ENCODE assay signal across 13 cellular contexts in genomic region chr11:113240790-113241189, GRCh38.
"Had no signal": no experiment of that assay in that cellular context is flagged by ENCODE, and none has a peak within 500 bp of the region (broad histone marks: within the 10 kb centered on the region; RNA-seq: fewer than 3 reads in every experiment).

No MANE protein-coding gene starts in this region.

- H3K36me3 ChIP-seq: neural progenitor cell, right lobe of liver had no signal

- DNase-seq: activated CD4-positive, alpha-beta memory T cell treated with anti-CD3 and anti-CD28 coated beads for 36 hours; activated CD4-positive, alpha-beta T cell treated with anti-CD3 and anti-CD28 coated beads for 36 hours; activated CD8-positive, alpha-beta memory T cell treated with anti-CD3 and anti-CD28 coated beads, Interleukin-2, amount 10 ng/mL, durations not matched to agents 7 days and 5 days; activated naive CD4-positive, alpha-beta T cell treated with anti-CD3 and anti-CD28 coated beads for 36 hours; activated T-cell treated with anti-CD3 and anti-CD28 coated beads, Interleukin-2, amount 50 U/mL, for 1 hour; effector CD4-positive, alpha-beta T cell; kidney glomerular epithelial cell; right lobe of liver; stimulated activated CD4-positive, alpha-beta T cell treated with anti-CD3 and anti-CD28 coated beads, Interleukin-12 subunit alpha, Interleukin-12 subunit beta, amount 100 ng/mL, for 4 hours; stimulated activated CD4-positive, alpha-beta T cell treated with anti-CD3 and anti-CD28 coated beads, Interleukin-2, amount 100 ng/mL, for 24 hours; stomach; WERI-Rb-1 had no signal

- H3K9ac ChIP-seq: neural progenitor cell had no signal

- H3K27me3 ChIP-seq: neural progenitor cell, right lobe of liver, stomach had no signal

- H3K27ac ChIP-seq: neural progenitor cell, right lobe of liver, WERI-Rb-1 had no signal

- H3K4me2 ChIP-seq: neural progenitor cell had no signal

- ATAC-seq: activated CD4-positive, alpha-beta T cell treated with anti-CD3 and anti-CD28 coated beads for 36 hours; activated CD8-positive, alpha-beta memory T cell treated with anti-CD3 and anti-CD28 coated beads, Interleukin-2, amount 10 ng/mL, durations not matched to agents 7 days and 5 days; right lobe of liver had no signal

- H3K4me3 ChIP-seq: neural progenitor cell, right lobe of liver, stomach had no signal

- H3K4me1 ChIP-seq: right lobe of liver had no signal
